In genomic region chr11:111500481-111500880, GRCh38 we compare ENCODE assay signal across 28 cellular contexts. TPM values are rescaled to one million over a fixed set of nuclear protein-coding genes. Genes with fewer than 3 reads are reported as not detected.
A peak's percentile ranks its signal among the peaks of the same experiment; 100 is the strongest.
DNase-seq lines count a peak whose midpoint lies in the region; ATAC-seq, FAIRE-seq and TF ChIP-seq lines count a peak whose summit lies in the region.
"Had no signal": no experiment of that assay in that cellular context is flagged by ENCODE, and none has a peak within 500 bp of the region (broad histone marks: within the 10 kb centered on the region; RNA-seq: fewer than 3 reads in every experiment).

No MANE protein-coding gene starts in this region.

- no peak for TF ChIP-seq EP300 in H1 (IDR thresholded peaks at IDR 0.05; ENCODE audit: borderline replicate concordance in 1 of 2, low read depth in 2 of 2, low read length in 2 of 2)

- FAIRE-seq in H1 (lab: Jason Lieb, UNC), result no peak
- FAIRE-seq: D721Med, G401.6 had no signal

- H3K18ac ChIP-seq in H1 (ENCODE audit: extremely low read depth, low read length), result no peak overlapping the region

- H2AK5ac ChIP-seq in H1 (ENCODE audit: low read depth, low read length), result no peak overlapping the region

- no peak for TF ChIP-seq POLR2A in H1 (IDR thresholded peaks at IDR 0.05; ENCODE audit: control extremely low read depth in 1 of 2, low read depth in 2 of 2, low read length in 2 of 2)

- no peaks in the 10 kb centered on the region for H3K36me3 ChIP-seq in H1 (ENCODE audit: control insufficient read depth in 2 of 4, insufficient read depth in 4 of 4, low read length in 3 of 4)
- H3K36me3 ChIP-seq: SJSA1 had no signal

- no peak overlapping the region for H4K5ac ChIP-seq in H1 (ENCODE audit: insufficient read length, low read depth, low read length)

- H3K23me2 ChIP-seq in H1 (ENCODE audit: low read depth, low read length), result no peaks in the 10 kb centered on the region

- no peak overlapping the region for H3K4ac ChIP-seq in H1 (replicated peaks; ENCODE audit: insufficient read length, low read depth, low read length)

- H3K56ac ChIP-seq in H1 (replicated peaks; ENCODE audit: insufficient read length, low read depth, low read length), result no peak overlapping the region

- no peak overlapping the region for H2BK120ac ChIP-seq in H1 (replicated peaks; ENCODE audit: low read depth, low read length)

- no peak overlapping the region for H3K23ac ChIP-seq in H1 (ENCODE audit: insufficient read length)

- no peak overlapping the region for H3K14ac ChIP-seq in H1 (ENCODE audit: insufficient read length)

- ATAC-seq in GM18861 (IDR thresholded peaks at IDR 0.05; ENCODE audit: unreplicated experiment), result no peak

- no peak overlapping the region for H4K91ac ChIP-seq in H1 (replicated peaks; ENCODE audit: insufficient read length, low read length)

- no peak overlapping the region for H3K27ac ChIP-seq in H1 (ENCODE audit: low read depth, low read length)
- H3K27ac ChIP-seq: KMS-11, PC-9, SJSA1 had no signal

- no peak overlapping the region for H3K4me3 ChIP-seq in H1 (ENCODE audit: extremely low read depth in 1 of 4, insufficient read depth in 2 of 4, low read depth in 3 of 4, low read length in 4 of 4)
- H3K4me3 ChIP-seq: PC-9, SJSA1 had no signal

- no peaks in the 10 kb centered on the region for H3K9me3 ChIP-seq in H1 (ENCODE audit: insufficient read depth in 2 of 2, low read depth in 1 of 2, low read length in 1 of 2)
- H3K9me3 ChIP-seq: SJSA1 had no signal

- no peak overlapping the region for H2BK15ac ChIP-seq in H1 (ENCODE audit: low read length)

- no peak for TF ChIP-seq RAD21 in H1 (IDR thresholded peaks at IDR 0.05 in 1 of 2, conservative IDR thresholded peaks at IDR 0.05 in 1 of 2; ENCODE audit: low read depth in 2 of 2, low read length in 2 of 2)

- H2BK12ac ChIP-seq in H1 (ENCODE audit: low read depth, low read length), result no peak overlapping the region

- DNase-seq in NCI-H2107 treated with DMSO at 0.1 percent for 48 hours (lab: John Stamatoyannopoulos, UW; ENCODE audit: unreplicated experiment), result peak; percentile 40
- DNase-seq in NCI-H2107 (lab: John Stamatoyannopoulos, UW), result no peak
- peak; percentile 44 for DNase-seq in NCI-H345 (lab: John Stamatoyannopoulos, UW)
- no peak for DNase-seq in H1 (ENCODE audit: low read depth in 1 of 2, low spot score in 2 of 2)
- DNase-seq in D341Med (ENCODE audit: low spot score), result no peak
- DNase-seq in cerebellum (ENCODE audit: low spot score), result no peak
- DNase-seq: CD4-positive, CD25-positive, alpha-beta regulatory T cell; GOT3; HCEC 1CT; NCI-H1092; NCI-H1436 treated with DMSO at 0.1 percent for 48 hours; NCI-H187 treated with DMSO at 0.1 percent for 48 hours; NCI-H2171 treated with DMSO at 0.1 percent for 48 hours; NCI-H446; NCI-H524 treated with DMSO at 0.1 percent for 48 hours; NCI-H82; NK-92 treated with Interleukin-12 subunit alpha and Interleukin-12 subunit beta, amount 100 ng/mL, for 24 hours; PC-9; Right ventricle myocardium superior had no signal

- no peak overlapping the region for H3K9ac ChIP-seq in H1 (replicated peaks in 1 of 4; ENCODE audit: extremely low read depth in 1 of 4, low read depth in 3 of 4, low read length in 3 of 4)
- H3K9ac ChIP-seq: KMS-11 had no signal

- H4K20me1 ChIP-seq in H1 (replicated peaks in 1 of 2; ENCODE audit: control insufficient read depth in 1 of 2, insufficient read depth in 2 of 2, low read length in 2 of 2), result no peaks in the 10 kb centered on the region

- CTCF ChIA-PET in H1 (lab: Charles Lee; ENCODE audit: partially characterized antibody), result interaction anchor here (0.6 to 1.1 kb wide), 2 partner anchors 105 to 118 kb away, joined by 3 to 6 read pairs; no protein-coding TSS in a partner anchor

- H2BK5ac ChIP-seq in H1 (ENCODE audit: low read depth, low read length), result no peak overlapping the region

- H3K79me1 ChIP-seq in H1 (ENCODE audit: low read depth, low read length), result no peaks in the 10 kb centered on the region

- no peaks in the 10 kb centered on the region for H3K27me3 ChIP-seq in H1 (replicated peaks in 1 of 4; ENCODE audit: control insufficient read depth in 3 of 4, extremely low read depth in 1 of 4, insufficient read depth in 3 of 4, low read length in 3 of 4)
- H3K27me3 ChIP-seq: SJSA1 had no signal

- no peak for TF ChIP-seq CTCF in H1 (IDR thresholded peaks at IDR 0.05; ENCODE audit: control extremely low read depth in 1 of 3, insufficient read depth in 1 of 3, low read depth in 1 of 3, low read length in 3 of 3)

- H2BK20ac ChIP-seq in H1 (ENCODE audit: low read length), result no peak overlapping the region

- no peak overlapping the region for H3K4me2 ChIP-seq in H1 (ENCODE audit: insufficient read depth in 1 of 2, low read depth in 2 of 2, low read length in 2 of 2)
- H3K4me2 ChIP-seq: KMS-11, PC-9 had no signal

- 0 out of 2 replicates have a peak overlapping the region, but pooled peaks have one; percentile 23 for H2AFZ ChIP-seq in H1 (ENCODE audit: low read length)
- H2AFZ ChIP-seq: PC-9 had no signal

- POLR2A ChIA-PET in H1 (lab: Charles Lee; ENCODE audit: partially characterized antibody), result no interaction called here

- no peaks in the 10 kb centered on the region for H3K79me2 ChIP-seq in H1 (ENCODE audit: control insufficient read depth in 1 of 2, insufficient read depth in 2 of 2, low read length in 2 of 2)

- 90% methylated on average over 1 of the region's 1 CpG; no CpG with 5 or more reads in 1 of the 2 experiments for WGBS in H1 (ENCODE audit: extremely low coverage in 1 of 2, insufficient coverage in 1 of 2, insufficient read length in 1 of 2, insufficient replicate concordance in 2 of 2, low coverage in 1 of 2, low lambda C conversion rate in 2 of 2, missing lambda C conversion rate in 1 of 2), 2 experiments

- no peaks in the 10 kb centered on the region for H3K4me1 ChIP-seq in H1 (replicated peaks in 1 of 4; ENCODE audit: control insufficient read depth in 3 of 4, insufficient read depth in 4 of 4, low read length in 3 of 4)
- H3K4me1 ChIP-seq: SJSA1 had no signal

- H4K8ac ChIP-seq in H1 (ENCODE audit: extremely low read depth, insufficient read depth, low read length), result no peak overlapping the region

TF ChIP-seq in H1, 55 proteins besides CTCF, POLR2A, EP300 and RAD21:
- TF ChIP-seq EZH2 (IDR thresholded peaks at IDR 0.05; ENCODE audit: low read depth, low read length, severe bottlenecking) (no peak), GABPA (IDR thresholded peaks at IDR 0.05; ENCODE audit: borderline replicate concordance, insufficient read depth, low read length) (no peak), TEAD4 (IDR thresholded peaks at IDR 0.05; ENCODE audit: low read depth, low read length) (no peak), CREB1 (IDR thresholded peaks at IDR 0.05) (no peak)
- TF ChIP-seq, protein P1, sequence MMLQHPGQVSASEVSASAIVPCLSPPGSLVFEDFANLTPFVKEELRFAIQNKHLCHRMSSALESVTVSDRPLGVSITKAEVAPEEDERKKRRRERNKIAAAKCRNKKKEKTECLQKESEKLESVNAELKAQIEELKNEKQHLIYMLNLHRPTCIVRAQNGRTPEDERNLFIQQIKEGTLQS (IDR thresholded peaks at IDR 0.05; ENCODE audit: insufficient read depth, low read depth, low read length), result no peak

RNA-seq across cellular contexts. Expression of gene BTG4, which starts 11.7 kb away (rescaled TPM):
- total RNA-seq in H1 (2021; fragmentation: NEBNext Ultra II Directional; extraction: Animal tissue kit (Norgen Biotek cat#: 25700)), result not detected in 2 replicates
- polyA plus RNA-seq in H1 (2011; rRNA removed), result 0.06 TPM in 1 of 2 replicates, not detected in the other
- polyA plus RNA-seq in H1 (2011; cell fraction: cytosol; rRNA removed), result not detected
- polyA plus RNA-seq in H1 (2011; cell fraction: nucleus; rRNA removed), result 0.10 TPM
- not detected in 4 replicates for polyA plus RNA-seq in H1 (2012, experiment 1 of 2)
- polyA plus RNA-seq in H1 (2012, experiment 2 of 2), result not detected
- not detected for polyA plus RNA-seq in H1 (2013, experiment 1 of 2)
- polyA plus RNA-seq in H1 (2013, experiment 2 of 2), result 0.09 TPM
- not detected in 2 replicates for polyA minus RNA-seq in H1 (2011; rRNA and poly(A)+ RNA removed)
- polyA minus RNA-seq in H1 (2011; cell fraction: cytosol; rRNA and poly(A)+ RNA removed), result not detected
- not detected for polyA minus RNA-seq in H1 (2011; cell fraction: nucleus; rRNA and poly(A)+ RNA removed)
- not detected for total RNA-seq in cerebellum
- total RNA-seq: CD4-positive, CD25-positive, alpha-beta regulatory T cell; PC-9; Right ventricle myocardium superior; RPMI7951; SJSA1 had no signal
- polyA plus RNA-seq: BJ, IgD-negative memory B cell had no signal

RNA-seq across cellular contexts. Expression of gene HOATZ, which starts 14.1 kb away (rescaled TPM):
- total RNA-seq in H1 (2021; fragmentation: NEBNext Ultra II Directional; extraction: Animal tissue kit (Norgen Biotek cat#: 25700)), result not detected in 2 replicates
- not detected in 2 replicates for polyA plus RNA-seq in H1 (2011; rRNA removed)
- polyA plus RNA-seq in H1 (2011; cell fraction: cytosol; rRNA removed), result not detected
- not detected for polyA plus RNA-seq in H1 (2011; cell fraction: nucleus; rRNA removed)
- not detected in 4 replicates for polyA plus RNA-seq in H1 (2012, experiment 1 of 2)
- polyA plus RNA-seq in H1 (2012, experiment 2 of 2), result not detected
- polyA plus RNA-seq in H1 (2013, experiment 1 of 2), result not detected
- polyA plus RNA-seq in H1 (2013, experiment 2 of 2), result not detected
- polyA minus RNA-seq in H1 (2011; rRNA and poly(A)+ RNA removed), result not detected in 2 replicates
- polyA minus RNA-seq in H1 (2011; cell fraction: cytosol; rRNA and poly(A)+ RNA removed), result not detected
- polyA minus RNA-seq in H1 (2011; cell fraction: nucleus; rRNA and poly(A)+ RNA removed), result not detected
- total RNA-seq in cerebellum, result not detected
- total RNA-seq: A172; CD4-positive, CD25-positive, alpha-beta regulatory T cell; PC-9; Right ventricle myocardium superior; RPMI7951; SJSA1 had no signal
- polyA plus RNA-seq: BJ; CD4-positive, CD25-positive, alpha-beta regulatory T cell; IgD-negative memory B cell had no signal

RNA-seq across cellular contexts. Expression of gene LAYN, which starts 40.0 kb away (rescaled TPM):
- total RNA-seq in H1 (2021; fragmentation: NEBNext Ultra II Directional; extraction: Animal tissue kit (Norgen Biotek cat#: 25700)), result 7.7 and 9.3 TPM in 2 replicates
- polyA plus RNA-seq in H1 (2011; rRNA removed), result 4.2 and 4.5 TPM in 2 replicates
- polyA plus RNA-seq in H1 (2011; cell fraction: cytosol; rRNA removed), result 8.5 TPM
- polyA plus RNA-seq in H1 (2011; cell fraction: nucleus; rRNA removed), result 4.2 TPM
- polyA plus RNA-seq in H1 (2012, experiment 1 of 2), result 4.0 to 5.4 TPM (median 4.5 TPM) in 4 replicates
- polyA plus RNA-seq in H1 (2012, experiment 2 of 2), result 4.8 TPM
- polyA plus RNA-seq in H1 (2013, experiment 1 of 2), result 3.9 TPM
- polyA plus RNA-seq in H1 (2013, experiment 2 of 2), result 4.3 TPM
- polyA minus RNA-seq in H1 (2011; rRNA and poly(A)+ RNA removed), result 6.5 TPM in 2 replicates
- polyA minus RNA-seq in H1 (2011; cell fraction: cytosol; rRNA and poly(A)+ RNA removed), result 3.4 TPM
- polyA minus RNA-seq in H1 (2011; cell fraction: nucleus; rRNA and poly(A)+ RNA removed), result 10.3 TPM
- 1.9 TPM for total RNA-seq in cerebellum
- polyA plus RNA-seq: IgD-negative memory B cell had no signal

Comparison
In these comparisons a context has a peak if more than half of its experiments do, and no peak if none do; other contexts are left out.
1. DNase-seq: peak in NCI-H2107 treated with DMSO at 0.1 percent for 48 hours (single experiment) and NCI-H345 (single experiment); none in NCI-H2107 (single experiment), H1 (0 of 2), D341Med (single experiment) and cerebellum (single experiment).